8 cellular contexts compared by ENCODE assay signal in the genomic region with DNA sequence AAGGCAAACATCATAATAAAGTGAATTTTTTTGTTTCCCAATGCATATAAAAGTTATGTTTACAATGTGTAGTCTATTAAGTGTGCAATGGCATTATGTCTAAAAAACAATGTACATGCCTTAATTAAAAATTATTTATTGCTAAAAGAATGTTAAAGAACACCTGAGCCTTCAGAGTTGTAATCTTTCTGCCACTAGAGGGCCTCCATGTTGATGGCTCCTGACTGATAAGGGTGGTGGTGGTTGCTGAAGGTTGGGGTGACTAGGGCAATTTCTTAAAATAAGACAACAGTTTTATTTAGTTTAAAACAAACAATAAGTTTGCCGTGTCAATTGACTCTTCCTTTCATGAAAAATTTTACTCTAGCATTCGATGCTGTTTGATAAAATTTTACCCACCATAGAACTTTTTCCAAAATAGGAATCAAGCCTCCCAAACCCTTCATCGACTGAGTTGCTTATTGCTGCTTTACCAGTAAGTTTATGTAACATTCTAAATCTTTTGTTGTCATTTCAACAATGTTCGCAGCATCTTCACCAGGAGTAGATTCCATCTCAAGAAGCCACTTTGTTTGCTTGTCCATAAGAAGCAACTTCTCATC. TPM values are rescaled to one million over a fixed set of nuclear protein-coding genes. Genes with fewer than 3 reads are reported as not detected.
DNase-seq lines count a peak whose midpoint lies in the region; ATAC-seq and TF ChIP-seq lines count a peak whose summit lies in the region.

No MANE protein-coding gene starts in this region.

- no peak overlapping the region for H3K27ac ChIP-seq in mesendoderm (ENCODE audit: low read depth, low read length)

- no peak overlapping the region for H3K4ac ChIP-seq in mesendoderm (ENCODE audit: low read depth, low read length)

- no peak overlapping the region for H2BK5ac ChIP-seq in mesendoderm (ENCODE audit: low read length)

- in situ Hi-C loops in KBM-7 (cut with MboI; ENCODE audit: low pct_unique_long_range_greater_than_20kb, low sequenced_read_pairs) (no loop called here), astrocyte of the cerebellum (cut with HindIII; ENCODE audit: low sequenced_read_pairs) (no loop called here)

- H2BK15ac ChIP-seq in mesendoderm (replicated peaks; ENCODE audit: low read depth) = no peak overlapping the region

- no peak overlapping the region for H2AK5ac ChIP-seq in mesendoderm (ENCODE audit: low read length)

- no peaks in the 10 kb centered on the region for H3K4me1 ChIP-seq in mesendoderm (ENCODE audit: control insufficient read depth, low read depth, low read length)

- H3K4me2 ChIP-seq in mesendoderm (ENCODE audit: low read length) = no peak overlapping the region

- ATAC-seq in GM21528 (IDR thresholded peaks at IDR 0.05; ENCODE audit: low FRiP score, unreplicated experiment) = no peak

- H3K56ac ChIP-seq in mesendoderm (ENCODE audit: low read length) = no peak overlapping the region

- no peaks in the 10 kb centered on the region for H3K36me3 ChIP-seq in mesendoderm (ENCODE audit: control insufficient read depth, insufficient read depth, low read length)

- H3K4me3 ChIP-seq in astrocyte of the cerebellum (ENCODE audit: low read depth, low read length) (no peak overlapping the region), mesendoderm (ENCODE audit: low read length) (no peak overlapping the region)

- no peak overlapping the region for H3K9ac ChIP-seq in mesendoderm (ENCODE audit: low read length)

- H2BK120ac ChIP-seq in mesendoderm (ENCODE audit: low read depth, low read length) = no peak overlapping the region

- DNase-seq in DMS 273 (lab: John Stamatoyannopoulos, UW; ENCODE audit: unreplicated experiment) = peak; percentile 26
- no peak for DNase-seq in DMS 273 treated with DMSO at 0.1 percent for 48 hours (lab: John Stamatoyannopoulos, UW)
- DNase-seq in KBM-7 = peak; percentile 37
- no peak for DNase-seq in astrocyte of the cerebellum (ENCODE audit: low read depth)
- peak; percentile 56 for DNase-seq in mesendoderm
- DNase-seq in amygdala (lab: John Stamatoyannopoulos, UW) = no peak
- DNase-seq in GOT3 (lab: John Stamatoyannopoulos, UW) = no peak

- H4K5ac ChIP-seq in mesendoderm (ENCODE audit: low read length) = no peak overlapping the region

- H3K79me1 ChIP-seq in mesendoderm (ENCODE audit: low read length) = peaks cover 4% of the 10 kb centered on the region

- TF ChIP-seq CTCF in astrocyte of the cerebellum (IDR thresholded peaks at IDR 0.05; ENCODE audit: low read depth, low read length, missing control alignments) = peak; percentile 64

- H4K8ac ChIP-seq in mesendoderm (ENCODE audit: low read depth, low read length) = no peak overlapping the region

- H3K23ac ChIP-seq in mesendoderm (ENCODE audit: low read length) = no peak overlapping the region

- no peak overlapping the region for H3K18ac ChIP-seq in mesendoderm (ENCODE audit: low read length)

- WGBS in mesendoderm (ENCODE audit: extremely low coverage, insufficient coverage, low lambda C conversion rate) = no CpG with 5 or more reads among the region's 4 CpGs

- H3K27me3 ChIP-seq in mesendoderm (ENCODE audit: insufficient read depth, low read length, poor library complexity) = no peaks in the 10 kb centered on the region

- H3K79me2 ChIP-seq in mesendoderm (ENCODE audit: control insufficient read depth, insufficient read depth, low read length) = peaks cover 3% of the 10 kb centered on the region

RNA-seq across cellular contexts. Expression of a gene that starts 32.3 kb away (rescaled TPM):
- polyA plus RNA-seq in mesendoderm (2013, experiment 1 of 2) = 7.8 TPM
- polyA plus RNA-seq in mesendoderm (2013, experiment 2 of 2) = 8.3 TPM

Comparison
In these comparisons a context has a peak if more than half of its experiments do, and no peak if none do; other contexts are left out.
1. DNase-seq: peak in DMS 273 (single experiment), KBM-7 (single experiment) and mesendoderm (single experiment); none in DMS 273 treated with DMSO at 0.1 percent for 48 hours (single experiment), astrocyte of the cerebellum (single experiment), amygdala (0 of 56) and GOT3 (single experiment).